Comparison of ENCODE assay signal across 4 cellular contexts in the genomic region with DNA sequence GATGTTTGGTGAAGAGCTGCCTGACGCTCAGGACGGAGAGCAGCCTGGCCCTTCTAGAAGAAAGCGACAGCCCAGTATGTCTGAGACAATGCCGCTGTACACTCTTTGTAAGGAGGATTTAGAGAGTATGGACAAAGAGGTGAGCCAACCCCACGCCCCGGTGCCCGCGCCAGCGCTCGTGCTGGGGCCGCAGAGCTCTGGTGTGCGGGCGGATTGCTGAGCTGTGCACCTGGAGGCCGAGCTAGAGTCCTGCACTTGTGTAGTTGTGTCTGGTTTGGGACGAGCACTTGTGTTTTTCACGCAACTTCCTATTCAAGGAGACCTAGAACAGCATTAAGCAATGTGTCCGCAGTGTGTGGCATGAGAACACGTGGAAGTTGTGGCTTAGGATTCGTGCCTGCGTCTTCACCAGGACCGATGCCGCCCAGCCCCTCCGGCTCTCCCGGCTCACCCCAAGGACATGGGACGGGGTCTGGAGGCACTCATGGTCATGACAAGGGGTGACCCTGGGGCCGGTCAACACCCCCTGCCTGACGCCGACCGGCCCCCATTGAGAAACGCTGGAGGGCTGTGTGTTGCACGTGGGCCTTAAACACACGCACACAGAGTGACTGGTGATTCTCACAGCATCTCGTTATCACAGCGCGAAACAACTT.
"Had no signal": no experiment of that assay in that cellular context is flagged by ENCODE, and none has a peak within 500 bp of the region (broad histone marks: within the 10 kb centered on the region; RNA-seq: fewer than 3 reads in every experiment).

No MANE protein-coding gene starts in this region.

- H3K4me1 Mint-ChIP-seq: GM23338, H9 had no signal

- H3K4me3 Mint-ChIP-seq: GM23338, H9 had no signal

- H3K27ac Mint-ChIP-seq: GM23338 had no signal

- ATAC-seq: GM23338 had no signal

- DNase-seq: H9, HCEC 1CT, IMR-90 had no signal
